15 cellular contexts compared by ENCODE assay signal in genomic region chrX:112874140-112874539, GRCh38. TPM values are rescaled to one million over a fixed set of nuclear protein-coding genes. Genes with fewer than 3 reads are reported as not detected.
DNase-seq lines count a peak whose midpoint lies in the region; ATAC-seq and TF ChIP-seq lines count a peak whose summit lies in the region.
"Had no signal": no experiment of that assay in that cellular context is flagged by ENCODE, and none has a peak within 500 bp of the region (broad histone marks: within the 10 kb centered on the region; RNA-seq: fewer than 3 reads in every experiment).

No MANE protein-coding gene starts in this region.

- no peak overlapping the region for H3K4me3 ChIP-seq in Panc1 (ENCODE audit: low read depth in 2 of 2, low read length in 2 of 2)
- no peak overlapping the region for H3K4me3 ChIP-seq in hepatocyte
- H3K4me3 ChIP-seq: SK-N-MC had no signal

- H4K20me1 ChIP-seq in hepatocyte (ENCODE audit: insufficient read depth, poor library complexity, severe bottlenecking), result no peaks in the 10 kb centered on the region

- CTCF ChIA-PET in Panc1 (lab: Charles Lee), result interaction anchor here (0.6 kb wide), 1 partner anchor 83 kb away, joined by 3 read pairs; no protein-coding TSS in a partner anchor

- H3K27ac ChIP-seq in Panc1 (ENCODE audit: low read length), result no peak overlapping the region
- no peak overlapping the region for H3K27ac ChIP-seq in hepatocyte
- H3K27ac ChIP-seq: SK-N-MC had no signal

- H3K27me3 ChIP-seq in Panc1 (ENCODE audit: control insufficient read depth, insufficient read depth, low read length) (no peaks in the 10 kb centered on the region), hepatocyte (no peaks in the 10 kb centered on the region)

- peak; percentile 16 for ATAC-seq in GM18498 (IDR thresholded peaks at IDR 0.05; ENCODE audit: unreplicated experiment)
- peak; percentile 28 for ATAC-seq in HG02610 (IDR thresholded peaks at IDR 0.05; ENCODE audit: unreplicated experiment)
- ATAC-seq in Panc1, result no peak
- ATAC-seq in HG02642 (IDR thresholded peaks at IDR 0.05; ENCODE audit: poor library complexity, unreplicated experiment), result no peak
- ATAC-seq in HG03432 (IDR thresholded peaks at IDR 0.05; ENCODE audit: unreplicated experiment), result no peak
- ATAC-seq: WTC11 had no signal

- no peaks in the 10 kb centered on the region for H3K79me2 ChIP-seq in hepatocyte

- BruUV-seq in Panc1 (replicated peaks; lab: Mats Ljungman, UMichigan), result no TSS peak

- POLR2A ChIA-PET in Panc1 (lab: Charles Lee), result no interaction called here

- in situ Hi-C loops in Panc1 (cut with HindIII; ENCODE audit: low pct_unique_long_range_greater_than_20kb, low sequenced_read_pairs), result no loop called here

- H3K4me1 ChIP-seq in Panc1 (ENCODE audit: control insufficient read depth, insufficient read depth, low read length) (no peaks in the 10 kb centered on the region), hepatocyte (ENCODE audit: insufficient read depth) (peaks cover 21% of the 10 kb centered on the region)

- TF ChIP-seq POLR2A in erythroblast (IDR thresholded peaks at IDR 0.05; ENCODE audit: low read length), result no peak

- TF ChIP-seq CTCF in Panc1 (IDR thresholded peaks at IDR 0.05) (peak; percentile 12; the same call in 1 of the 2 replicates), hepatocyte (IDR thresholded peaks at IDR 0.05; ENCODE audit: poor library complexity) (peak; percentile 52)

- 67% methylated on average over 1 of the region's 1 CpG for WGBS in hepatocyte (ENCODE audit: low lambda C conversion rate, missing lambda C conversion rate)

- no peak overlapping the region for H2AFZ ChIP-seq in hepatocyte

- H3K4me2 ChIP-seq in hepatocyte, result no peak overlapping the region

- H3K36me3 ChIP-seq in Panc1 (ENCODE audit: control insufficient read depth, insufficient read depth, low read length) (no peaks in the 10 kb centered on the region), hepatocyte (replicated peaks; ENCODE audit: insufficient read depth, low read depth) (no peaks in the 10 kb centered on the region)

- H3K9me3 ChIP-seq in Panc1 (ENCODE audit: control insufficient read depth, insufficient read depth, low read depth, low read length), result no peaks in the 10 kb centered on the region
- H3K9me3 ChIP-seq in hepatocyte (ENCODE audit: low read depth), result no peaks in the 10 kb centered on the region

- no peaks in the 10 kb centered on the region for H3K9me2 ChIP-seq in hepatocyte (replicated peaks; ENCODE audit: insufficient read depth)

- no peak for DNase-seq in Panc1 (ENCODE audit: low read depth, low spot score)
- DNase-seq in hepatocyte (ENCODE audit: low spot score), result no peak
- no peak for DNase-seq in erythroblast (lab: John Stamatoyannopoulos, UW)
- no peak for DNase-seq in COLO668 (lab: John Stamatoyannopoulos, UW; ENCODE audit: unreplicated experiment)
- DNase-seq: activated CD8-positive, alpha-beta memory T cell treated with anti-CD3 and anti-CD28 coated beads, Interleukin-2, amount 50 U/mL, for 48 hours; CD4-positive, alpha-beta T cell; mesendoderm; NCI-H1930; NK-92 treated with Interleukin-12 subunit alpha and Interleukin-12 subunit beta, amount 100 ng/mL, for 24 hours had no signal

- intact Hi-C loops in Panc1 (cut with micrococcal nuclease; ENCODE audit: unreplicated experiment), result no loop called here

RNA-seq across cellular contexts. Expression of gene AMOT, which starts 33.5 kb away (rescaled TPM):
- 4.0 TPM for total RNA-seq in Panc1 (2021; ENCODE audit: unreplicated experiment)
- 3.9 TPM for polyA plus RNA-seq in Panc1 (2012; ENCODE audit: insufficient read length)
- 93.3 and 94.6 TPM in 2 replicates for total RNA-seq in hepatocyte
- 52.1 and 53.0 TPM in 2 replicates for polyA plus RNA-seq in hepatocyte

Comparison
In these comparisons a context has a peak if more than half of its experiments do, and no peak if none do; other contexts are left out.
1. ATAC-seq: peak in GM18498 (single experiment) and HG02610 (single experiment); none in Panc1 (single experiment), HG02642 (single experiment) and HG03432 (single experiment).
2. RNA of gene AMOT, which starts 33.5 kb away (total RNA-seq): 93.3 to 94.6 TPM in hepatocyte; 4.0 TPM in Panc1 (single experiment); every median in the first group is over 10 times any median in the second.